1 cellular context compared by ENCODE assay signal in the genomic region with DNA sequence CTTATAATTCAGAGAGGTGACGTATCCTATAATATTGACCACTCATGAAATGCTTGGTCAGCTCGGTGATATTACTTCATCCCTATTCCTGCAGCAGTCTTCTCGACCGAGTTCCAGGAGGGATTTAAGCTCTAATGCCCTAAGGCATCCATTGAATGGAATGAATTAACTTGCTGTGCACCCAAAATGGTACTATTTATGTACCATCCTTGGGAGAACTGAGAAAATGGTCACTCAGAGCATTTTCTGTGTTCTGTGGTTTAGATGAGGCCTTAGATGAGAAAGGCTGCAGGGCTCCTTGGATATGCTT.
TF ChIP-seq lines count a peak whose summit lies in the region.

No MANE protein-coding gene starts in this region.

TF ChIP-seq in endothelial cell of umbilical vein, 7 proteins besides CTCF, POLR2A, EP300 and RAD21:
- TF ChIP-seq POLR2AphosphoS5 (IDR thresholded peaks at IDR 0.05; ENCODE audit: insufficient read depth, low read depth, low read length), result no peak
- TF ChIP-seq GATA2 (IDR thresholded peaks at IDR 0.05; ENCODE audit: insufficient read depth, insufficient read length, low read depth, low read length), result no peak
- TF ChIP-seq, protein P1, sequence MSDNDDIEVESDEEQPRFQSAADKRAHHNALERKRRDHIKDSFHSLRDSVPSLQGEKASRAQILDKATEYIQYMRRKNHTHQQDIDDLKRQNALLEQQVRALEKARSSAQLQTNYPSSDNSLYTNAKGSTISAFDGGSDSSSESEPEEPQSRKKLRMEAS (IDR thresholded peaks at IDR 0.05; ENCODE audit: insufficient read depth, insufficient read length), result no peak
- TF ChIP-seq EZH2 (IDR thresholded peaks at IDR 0.05; ENCODE audit: borderline replicate concordance, low read depth, low read length, severe bottlenecking), result no peak
- no peak for TF ChIP-seq FOS (IDR thresholded peaks at IDR 0.05; ENCODE audit: borderline replicate concordance, insufficient read depth, low read length)
- no peak for TF ChIP-seq MYC (IDR thresholded peaks at IDR 0.05; ENCODE audit: low read depth, low read length)
- no peak for TF ChIP-seq JUN (IDR thresholded peaks at IDR 0.05; ENCODE audit: borderline replicate concordance, insufficient read depth, insufficient read length, low read depth)
